Comparison of ENCODE assay signal across 1 cellular context in the genomic region with DNA sequence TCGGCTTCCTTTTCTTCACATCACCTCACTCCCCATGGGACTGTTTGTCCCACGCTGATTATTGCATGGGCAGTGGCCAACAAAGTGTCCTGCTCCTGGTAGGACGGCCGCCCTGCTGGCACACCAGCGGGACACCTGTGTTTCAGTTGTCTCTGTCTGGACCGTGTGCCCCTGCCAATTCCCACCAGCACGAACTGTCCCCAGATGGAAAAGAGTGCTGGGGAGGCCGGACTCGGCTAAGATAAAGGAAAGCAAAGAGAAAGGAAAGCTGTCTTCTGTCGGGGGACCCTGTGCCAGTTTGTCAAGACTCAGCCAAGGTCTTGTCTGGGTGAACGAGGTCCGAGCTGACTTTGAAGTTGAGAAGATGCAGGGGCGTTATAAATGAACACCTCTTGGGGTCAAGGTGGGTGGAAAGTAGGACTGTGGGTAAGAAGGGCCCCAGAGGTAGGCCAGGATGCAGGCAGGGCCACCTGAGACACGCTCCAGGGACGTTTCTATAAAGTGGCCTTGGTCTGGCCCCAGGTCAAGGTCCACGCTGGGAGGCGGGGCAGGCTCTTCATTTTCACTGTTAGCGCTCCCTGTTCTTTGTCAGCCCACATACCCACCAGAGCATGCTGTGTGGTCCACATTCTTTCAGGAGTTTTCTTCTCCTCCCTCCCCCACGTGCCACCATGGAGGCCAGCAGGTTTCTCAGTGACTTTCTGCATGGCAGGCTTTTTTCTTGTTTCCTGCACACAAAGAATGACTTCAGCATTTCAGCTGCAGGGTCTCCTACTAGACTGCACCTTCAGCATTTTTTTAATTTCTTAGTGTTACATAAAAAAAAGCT.
A peak's percentile ranks its signal among the peaks of the same experiment; 100 is the strongest.
TF ChIP-seq lines count a peak whose summit lies in the region.

No MANE protein-coding gene starts in this region.

TF ChIP-seq in IMR-90, 13 proteins besides CTCF, POLR2A, EP300 and RAD21:
- TF ChIP-seq MAFK (IDR thresholded peaks at IDR 0.05; ENCODE audit: low read depth, low read length), result peak; percentile 9; the same call in 1 of the 2 replicates
- no peak for TF ChIP-seq CHD1 (IDR thresholded peaks at IDR 0.05; ENCODE audit: low read depth, low read length)
TF ChIP-seq in IMR-90: peak in this region for 1.
